In the genomic region with DNA sequence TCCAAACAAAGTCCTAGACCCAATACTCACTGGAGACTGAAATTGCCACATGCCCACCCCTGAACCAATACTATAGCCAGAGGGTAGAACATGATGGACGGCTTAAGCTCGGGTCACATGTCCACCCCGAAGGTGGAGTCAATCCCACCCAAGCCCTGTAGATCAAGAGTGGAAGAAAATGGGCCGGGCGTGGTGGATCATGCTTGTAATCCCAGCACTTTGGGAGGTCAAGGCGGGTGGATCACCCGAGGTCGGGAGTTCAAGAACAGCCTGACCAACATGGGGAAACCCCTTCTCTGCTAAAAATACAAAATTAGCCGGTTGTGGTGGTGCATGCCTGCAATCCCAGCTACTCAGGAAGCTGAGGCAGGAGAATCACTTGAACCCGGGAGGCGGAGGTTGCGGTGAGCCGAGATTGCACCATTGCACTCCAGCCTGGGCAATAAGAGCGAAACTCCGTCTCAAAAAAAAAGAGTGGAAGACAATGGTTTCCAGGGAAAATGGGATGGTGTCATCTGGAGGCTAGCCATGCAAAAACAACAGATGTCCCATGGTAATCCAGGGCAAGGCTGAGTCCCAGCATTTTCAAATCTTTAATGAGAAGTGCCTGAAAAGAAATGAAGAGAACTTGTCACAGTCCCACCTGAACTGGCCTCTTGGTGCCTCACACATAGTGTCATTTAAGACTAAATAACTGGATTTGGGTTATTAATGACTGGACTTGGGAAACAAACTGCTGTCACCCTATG, we compare ENCODE assay signal across 27 cellular contexts. TPM values are rescaled to one million over a fixed set of nuclear protein-coding genes. Genes with fewer than 3 reads are reported as not detected.
DNase-seq lines count a peak whose midpoint lies in the region; ATAC-seq and FAIRE-seq lines count a peak whose summit lies in the region.
"Had no signal": no experiment of that assay in that cellular context is flagged by ENCODE, and none has a peak within 500 bp of the region (broad histone marks: within the 10 kb centered on the region; RNA-seq: fewer than 3 reads in every experiment).

No MANE protein-coding gene starts in this region.

- no peaks in the 10 kb centered on the region for H3K9me3 ChIP-seq in naive thymus-derived CD4-positive, alpha-beta T cell (ENCODE audit: control insufficient read depth in 2 of 3, low read length in 3 of 3)
- H3K9me3 ChIP-seq: BE2C, HAP-1 had no signal

- no peaks in the 10 kb centered on the region for H3K9me3 Mint-ChIP-seq in dendritic cell treated with granulocyte-macrophage colony-stimulating factor and Interleukin-4, amounts not matched to agents 40 ng/mL and 50 ng/mL, for 4 days
- H3K9me3 Mint-ChIP-seq in naive thymus-derived CD4-positive, alpha-beta T cell, result no peaks in the 10 kb centered on the region
- H3K9me3 Mint-ChIP-seq: CD8-positive, alpha-beta T cell had no signal

- CTCF ChIA-PET in naive thymus-derived CD4-positive, alpha-beta T cell (lab: Charles Lee), result interaction anchor here (1.5 kb wide), 1 partner anchor 54 kb away, joined by 3 read pairs; no protein-coding TSS in a partner anchor

- H3K27me3 ChIP-seq in naive thymus-derived CD4-positive, alpha-beta T cell (ENCODE audit: control insufficient read depth in 2 of 2, insufficient read depth in 2 of 2, low read length in 2 of 2), result peaks cover 0 to 3% of the 10 kb centered on the region in 2 donors
- H3K27me3 ChIP-seq: BE2C had no signal

- H3K4me3 ChIP-seq in naive thymus-derived CD4-positive, alpha-beta T cell (ENCODE audit: low read length), result no peak overlapping the region
- H3K4me3 ChIP-seq: GM23248, HAP-1, SK-N-MC had no signal

- H3K36me3 Mint-ChIP-seq in dendritic cell treated with granulocyte-macrophage colony-stimulating factor and Interleukin-4, amounts not matched to agents 40 ng/mL and 50 ng/mL, for 4 days (ENCODE audit: low read depth), result no peaks in the 10 kb centered on the region
- no peaks in the 10 kb centered on the region for H3K36me3 Mint-ChIP-seq in naive thymus-derived CD4-positive, alpha-beta T cell
- H3K36me3 Mint-ChIP-seq: CD8-positive, alpha-beta T cell had no signal

- POLR2A ChIA-PET in naive thymus-derived CD4-positive, alpha-beta T cell (lab: Charles Lee), result no interaction called here

- FAIRE-seq in HTR-8/SVneo (lab: Jason Lieb, UNC), result no peak
- FAIRE-seq: A204.1, G401.6, RCC 7860 had no signal

- no peak overlapping the region for H3K27ac ChIP-seq in naive thymus-derived CD4-positive, alpha-beta T cell (ENCODE audit: low read depth, low read length)
- H3K27ac ChIP-seq: GM23248, HL-60, SK-N-MC had no signal

- peak overlapping the region; percentile 74 for H3K27ac Mint-ChIP-seq in dendritic cell treated with granulocyte-macrophage colony-stimulating factor and Interleukin-4, amounts not matched to agents 40 ng/mL and 50 ng/mL, for 4 days
- H3K27ac Mint-ChIP-seq in naive thymus-derived CD4-positive, alpha-beta T cell, result no peak overlapping the region
- H3K27ac Mint-ChIP-seq: CD8-positive, alpha-beta T cell had no signal

- intact Hi-C loops in dendritic cell treated with granulocyte-macrophage colony-stimulating factor and Interleukin-4, amounts not matched to agents 40 ng/mL and 50 ng/mL, for 4 days (cut with micrococcal nuclease), result no loop called here
- intact Hi-C loops in naive thymus-derived CD4-positive, alpha-beta T cell (cut with micrococcal nuclease), result loop anchor here in 1 of 2 donors (10.0 kb wide), 1 partner anchor 52 kb away; the partner anchor contains the start of gene RAB37

- peaks cover 83% of the 10 kb centered on the region for H3K4me1 Mint-ChIP-seq in dendritic cell treated with granulocyte-macrophage colony-stimulating factor and Interleukin-4, amounts not matched to agents 40 ng/mL and 50 ng/mL, for 4 days (ENCODE audit: low read depth)
- H3K4me1 Mint-ChIP-seq in naive thymus-derived CD4-positive, alpha-beta T cell, result peaks cover 11 to 19% (median 15%) of the 10 kb centered on the region in 7 donors

- H3K36me3 ChIP-seq in naive thymus-derived CD4-positive, alpha-beta T cell (ENCODE audit: control insufficient read depth in 2 of 3, insufficient read depth in 3 of 3, low read length in 3 of 3), result no peaks in the 10 kb centered on the region
- H3K36me3 ChIP-seq: BE2C, HAP-1 had no signal

- H3K4me1 ChIP-seq in naive thymus-derived CD4-positive, alpha-beta T cell (ENCODE audit: control insufficient read depth in 2 of 2, insufficient read depth in 2 of 2, low read length in 2 of 2), result peaks cover 6 to 10% of the 10 kb centered on the region in 2 donors
- H3K4me1 ChIP-seq: BE2C, HAP-1 had no signal

- no peak overlapping the region for H3K4me3 Mint-ChIP-seq in dendritic cell treated with granulocyte-macrophage colony-stimulating factor and Interleukin-4, amounts not matched to agents 40 ng/mL and 50 ng/mL, for 4 days
- H3K4me3 Mint-ChIP-seq in naive thymus-derived CD4-positive, alpha-beta T cell, result peak overlapping the region in 1 of 10 donors; percentile 37
- H3K4me3 Mint-ChIP-seq: CD8-positive, alpha-beta T cell had no signal

- no peak for ATAC-seq in naive thymus-derived CD4-positive, alpha-beta T cell
- ATAC-seq: CD8-positive, alpha-beta T cell had no signal

- peaks cover 26% of the 10 kb centered on the region for H3K27me3 Mint-ChIP-seq in dendritic cell treated with granulocyte-macrophage colony-stimulating factor and Interleukin-4, amounts not matched to agents 40 ng/mL and 50 ng/mL, for 4 days
- peaks cover 0 to 50% (median 10%) of the 10 kb centered on the region in 5 donors for H3K27me3 Mint-ChIP-seq in naive thymus-derived CD4-positive, alpha-beta T cell

- DNase-seq in activated effector memory CD4-positive, alpha-beta T cell treated with anti-CD3 and anti-CD28 coated beads, Interleukin-2, amount 50 U/mL, for 16 hours, result peak; percentile 19
- DNase-seq in activated effector memory CD4-positive, alpha-beta T cell treated with Interleukin-2 at 50 U/mL for 16 hours, result no peak
- DNase-seq in NCI-H82 treated with DMSO at 0.1 percent for 48 hours (lab: John Stamatoyannopoulos, UW; ENCODE audit: unreplicated experiment), result peak; percentile 70
- no peak for DNase-seq in HTR-8/SVneo (ENCODE audit: insufficient read length, low spot score)
- no peak for DNase-seq in naive thymus-derived CD4-positive, alpha-beta T cell
- no peak for DNase-seq in activated T-cell treated with anti-CD3 and anti-CD28 coated beads for 4 hours
- no peak for DNase-seq in foreskin melanocyte
- DNase-seq: BE2C; CD8-positive, alpha-beta T cell; DND-41; GM23248; IMR-90; NCI-H1092 treated with DMSO at 0.1 percent for 48 hours; NCI-H146; NCI-H345; NCI-H526 treated with DMSO at 0.1 percent for 48 hours; NK-92 treated with Interleukin-12 subunit alpha and Interleukin-12 subunit beta, amount 100 ng/mL, for 24 hours; SHP77 had no signal

RNA-seq across cellular contexts. Expression of gene CD300LF, which starts 30.1 kb away (rescaled TPM):
- 10 to 100 TPM in 1 of 5 experiments, 1 to 10 TPM in 1, under 1 TPM in 2, not detected in 1; 0.46 to 41.0 (median 2.7) TPM for total RNA-seq in naive thymus-derived CD4-positive, alpha-beta T cell
- not detected for polyA plus RNA-seq in naive thymus-derived CD4-positive, alpha-beta T cell
- total RNA-seq: CD8-positive, alpha-beta T cell; GM23248; HT1080; IMR-90; M059J had no signal
- polyA plus RNA-seq: GM23248, IMR-90 had no signal

RNA-seq across cellular contexts. Expression of gene RAB37, which starts 54.4 kb away (rescaled TPM):
- 10 to 100 TPM; 23.6 to 58.5 (median 34.4) TPM for total RNA-seq in naive thymus-derived CD4-positive, alpha-beta T cell
- polyA plus RNA-seq in naive thymus-derived CD4-positive, alpha-beta T cell, result 10 to 100 TPM; 30.4 to 30.7 TPM
- total RNA-seq: IMR-90, M059J had no signal
- polyA plus RNA-seq: GM23248 had no signal

RNA-seq across cellular contexts. Expression of gene CD300E, which starts 59.1 kb away (rescaled TPM):
- 10 to 100 TPM in 2 of 5 experiments, not detected in 3; 11.9 to 93.1 TPM for total RNA-seq in naive thymus-derived CD4-positive, alpha-beta T cell
- not detected for polyA plus RNA-seq in naive thymus-derived CD4-positive, alpha-beta T cell
- total RNA-seq: GM23248, HT1080, IMR-90, M059J had no signal
- polyA plus RNA-seq: GM23248, IMR-90 had no signal

Comparison
In these comparisons a context has a peak if more than half of its experiments do, and no peak if none do; other contexts are left out.
1. DNase-seq: peak in activated effector memory CD4-positive, alpha-beta T cell treated with anti-CD3 and anti-CD28 coated beads, Interleukin-2, amount 50 U/mL, for 16 hours (single experiment) and NCI-H82 treated with DMSO at 0.1 percent for 48 hours (single experiment); none in activated effector memory CD4-positive, alpha-beta T cell treated with Interleukin-2 at 50 U/mL for 16 hours (single experiment), HTR-8/SVneo (single experiment), naive thymus-derived CD4-positive, alpha-beta T cell (0 of 9), activated T-cell treated with anti-CD3 and anti-CD28 coated beads for 4 hours (single experiment) and foreskin melanocyte (single experiment).